Comparison of ENCODE assay signal across 8 cellular contexts in genomic region chr6:28944412-28945006, GRCh38. TPM values are rescaled to one million over a fixed set of nuclear protein-coding genes. Genes with fewer than 3 reads are reported as not detected.
DNase-seq lines count a peak whose midpoint lies in the region; ATAC-seq and TF ChIP-seq lines count a peak whose summit lies in the region.

No MANE protein-coding gene starts in this region.

- WGBS in ectodermal cell, 2 experiments = 6 to 10% methylated on average over 12 of the region's 13 CpGs
- 14% methylated on average over 13 of the region's 13 CpGs for WGBS in lung, 2 donors

- DNase-seq in Right ventricle myocardium inferior (ENCODE audit: missing footprints) (no peak), cardiac septum (ENCODE audit: low spot score) (no peak), NCI-H69 (lab: John Stamatoyannopoulos, UW) (peak; percentile 81), lung (ENCODE audit: low spot score) (peak; percentile 68)
- DNase-seq in activated CD4-positive, alpha-beta T cell treated with anti-CD3 and anti-CD28 coated beads, Interleukin-2, amount 50 U/mL, for 48 hours = peak; percentile 77 to 82
- peak; percentile 45 to 71 (median 67) for DNase-seq in stimulated activated CD4-positive, alpha-beta T cell treated with anti-CD3 and anti-CD28 coated beads, TNF-alpha, amount 100 ng/mL, for 4 hours (ENCODE audit: low read depth in 3 of 3)

- ATAC-seq in Right ventricle myocardium inferior = peak; percentile 56
- ATAC-seq in lung (ENCODE audit: insufficient read depth, low FRiP score) = peak; percentile 54
- ATAC-seq in HG03469 (IDR thresholded peaks at IDR 0.05; ENCODE audit: unreplicated experiment) = no peak

- H3K9me3 ChIP-seq in ectodermal cell (ENCODE audit: control insufficient read depth, low read length) = no peaks in the 10 kb centered on the region
- no peaks in the 10 kb centered on the region for H3K9me3 ChIP-seq in lung (ENCODE audit: control insufficient read depth in 2 of 2, insufficient read depth in 1 of 2, low read length in 1 of 2)

- H3K4me3 ChIP-seq in ectodermal cell (ENCODE audit: insufficient read depth, low read depth, low read length) (peak overlapping the region; percentile 56), lung (peak overlapping the region; percentile 42)

- intact Hi-C loops in Right ventricle myocardium inferior (cut with DNase I) (loop anchor here (1.0 to 5.0 kb wide), 2 partner anchors 38 to 107 kb away; no protein-coding TSS in a partner anchor), cardiac septum (cut with DNase I) (loop anchor here (1.0 kb wide), 1 partner anchor 37 kb away; no protein-coding TSS in a partner anchor)

- no peak for TF ChIP-seq CTCF in lung (IDR thresholded peaks at IDR 0.05; ENCODE audit: control extremely low read depth, extremely low read depth)

- H3K36me3 ChIP-seq in ectodermal cell (ENCODE audit: control insufficient read depth, insufficient read depth, low read length) (no peaks in the 10 kb centered on the region), lung (ENCODE audit: control insufficient read depth in 2 of 2, insufficient read depth in 2 of 2, low read length in 2 of 2) (no peaks in the 10 kb centered on the region)

- no peaks in the 10 kb centered on the region for H3K4me1 ChIP-seq in ectodermal cell (ENCODE audit: control insufficient read depth, insufficient read depth, low read length)
- H3K4me1 ChIP-seq in lung (ENCODE audit: control insufficient read depth in 2 of 2, insufficient read depth in 2 of 2, low read length in 2 of 2) = peaks cover 0 to 7% of the 10 kb centered on the region in 2 donors

- no peak overlapping the region for H3K27ac ChIP-seq in ectodermal cell (ENCODE audit: insufficient read depth, low read depth, low read length, poor library complexity, severe bottlenecking)
- H3K27ac ChIP-seq in lung (ENCODE audit: low read depth in 1 of 2, low read length in 1 of 2) = peak overlapping the region; percentile 56 to 86

- H3K27me3 ChIP-seq in ectodermal cell (ENCODE audit: control insufficient read depth, insufficient read depth, low read length, poor library complexity, severe bottlenecking) (no peaks in the 10 kb centered on the region), lung (ENCODE audit: control insufficient read depth, insufficient read depth) (no peaks in the 10 kb centered on the region)

RNA-seq across cellular contexts. Expression of gene TRIM27, which starts 20.7 kb away (rescaled TPM):
- total RNA-seq in Right ventricle myocardium inferior = 18.5 TPM
- total RNA-seq in cardiac septum = 21.0 TPM
- polyA plus RNA-seq in ectodermal cell (2013, experiment 1 of 4) = 66.1 TPM
- polyA plus RNA-seq in ectodermal cell (2013, experiment 2 of 4) = 64.5 TPM
- 49.7 TPM for polyA plus RNA-seq in ectodermal cell (2013, experiment 3 of 4)
- 55.0 TPM for polyA plus RNA-seq in ectodermal cell (2013, experiment 4 of 4)
- 10 to 100 TPM; 47.0 to 81.9 TPM for total RNA-seq in lung
- polyA plus RNA-seq in lung = 10 to 100 TPM; 34.8 to 45.1 TPM

Comparison
In these comparisons a context has a peak if more than half of its experiments do, and no peak if none do; other contexts are left out.
1. DNase-seq: peak in NCI-H69 (single experiment), activated CD4-positive, alpha-beta T cell treated with anti-CD3 and anti-CD28 coated beads, Interleukin-2, amount 50 U/mL, for 48 hours (2 of 2), lung (single experiment) and stimulated activated CD4-positive, alpha-beta T cell treated with anti-CD3 and anti-CD28 coated beads, TNF-alpha, amount 100 ng/mL, for 4 hours (3 of 3); none in Right ventricle myocardium inferior (single experiment) and cardiac septum (single experiment).